ENCODE assay signal across 7 cellular contexts in genomic region chr5:54337523-54337922, GRCh38.
"Had no signal": no experiment of that assay in that cellular context is flagged by ENCODE, and none has a peak within 500 bp of the region (broad histone marks: within the 10 kb centered on the region; RNA-seq: fewer than 3 reads in every experiment).

No MANE protein-coding gene starts in this region.

- ATAC-seq: GM12878 had no signal

- FAIRE-seq: GM12878, GM12891, GM12892, GM18507, GM19239 had no signal

- DNase-seq: GDM1, GF-D8 had no signal

- H3K4me3 ChIP-seq: GM12878 had no signal
